22 cellular contexts compared by ENCODE assay signal in the genomic region with DNA sequence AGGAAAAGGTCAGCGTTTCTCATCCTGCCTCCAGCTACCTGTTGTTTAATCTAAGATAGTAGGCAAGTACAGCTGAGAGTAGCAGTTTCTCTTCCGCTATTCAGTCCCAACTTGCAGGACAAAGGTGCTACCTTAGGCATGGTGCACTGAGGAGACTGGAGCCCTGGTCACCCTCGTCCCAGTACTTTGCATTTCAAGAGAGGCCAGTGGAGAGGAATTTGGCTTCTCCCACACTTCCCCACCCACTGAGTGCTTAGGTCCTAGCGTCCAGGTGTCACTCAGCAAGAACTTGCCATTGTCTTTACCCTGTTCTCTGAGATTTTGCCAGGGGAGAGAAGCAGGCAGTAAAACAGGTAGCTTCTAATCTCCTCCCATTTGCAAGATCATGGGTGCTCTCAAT. TPM values are rescaled to one million over a fixed set of nuclear protein-coding genes. Genes with fewer than 3 reads are reported as not detected.
DNase-seq lines count a peak whose midpoint lies in the region; ATAC-seq and TF ChIP-seq lines count a peak whose summit lies in the region.
"Had no signal": no experiment of that assay in that cellular context is flagged by ENCODE, and none has a peak within 500 bp of the region (broad histone marks: within the 10 kb centered on the region; RNA-seq: fewer than 3 reads in every experiment).

No MANE protein-coding gene starts in this region.

- H3K9me3 Mint-ChIP-seq in H9, result peaks cover 24 to 28% of the 10 kb centered on the region in 2 experiments
- H3K9me3 Mint-ChIP-seq in WTC11, result peaks cover 29% of the 10 kb centered on the region
- no peaks in the 10 kb centered on the region for H3K9me3 Mint-ChIP-seq in activated T-helper 2 cell treated with anti-CD3 and anti-CD28 coated beads, Interferon-gamma antibody, Interleukin-2, Interleukin-4, amounts not matched to agents 10 μg/mL and 5 μg/mL and 100 μg/mL, durations not matched to agents 14 hours and 24 hours and 36 hours
- H3K9me3 Mint-ChIP-seq: CD4-positive, CD25-positive, alpha-beta regulatory T cell; CD8-positive, alpha-beta memory T cell had no signal

- TF ChIP-seq POLR2A in sigmoid colon (IDR thresholded peaks at IDR 0.05), result no peak

- no peak overlapping the region for H3K4me2 ChIP-seq in H9 (ENCODE audit: insufficient read depth, insufficient read length, low read length)

- H3K4me1 ChIP-seq in H9 (ENCODE audit: insufficient read depth, low read length) (peaks cover 2% of the 10 kb centered on the region; the same call in 1 of the 2 replicates), sigmoid colon (no peaks in the 10 kb centered on the region)
- H3K4me1 ChIP-seq: BE2C had no signal

- H2BK5ac ChIP-seq in H9 (ENCODE audit: insufficient read length, low read length), result no peak overlapping the region

- no peak overlapping the region for H2BK15ac ChIP-seq in H9 (ENCODE audit: low read depth, low read length)

- H3K4ac ChIP-seq in H9 (ENCODE audit: low read depth, low read length), result no peak overlapping the region

- H2BK12ac ChIP-seq in H9 (ENCODE audit: insufficient read length, low read depth, low read length), result no peak overlapping the region

- no CpG with 5 or more reads among the region's 4 CpGs for WGBS in H9 (ENCODE audit: extremely low coverage, insufficient read length, low lambda C conversion rate)
- WGBS in sigmoid colon, 2 donors, result 82 to 85% methylated on average over 4 of the region's 4 CpGs

- H3K9ac ChIP-seq in H9 (ENCODE audit: extremely low read depth, insufficient read length, low read length), result no peak overlapping the region

- no peak overlapping the region for H2BK120ac ChIP-seq in H9 (ENCODE audit: low read depth, low read length, poor library complexity, severe bottlenecking)

- H3K4me1 Mint-ChIP-seq in H9 (peaks cover 9 to 16% of the 10 kb centered on the region in 2 experiments), WTC11 (peaks cover 4% of the 10 kb centered on the region)
- H3K4me1 Mint-ChIP-seq in activated T-helper 2 cell treated with anti-CD3 and anti-CD28 coated beads, Interferon-gamma antibody, Interleukin-2, Interleukin-4, amounts not matched to agents 10 μg/mL and 5 μg/mL and 100 μg/mL, durations not matched to agents 14 hours and 24 hours and 36 hours (ENCODE audit: low read depth), result no peaks in the 10 kb centered on the region
- H3K4me1 Mint-ChIP-seq: CD8-positive, alpha-beta memory T cell had no signal

- H3K27ac ChIP-seq in H9 (ENCODE audit: insufficient read length, low read depth, low read length), result no peak overlapping the region
- no peak overlapping the region for H3K27ac ChIP-seq in sigmoid colon

- H3K56ac ChIP-seq in H9 (ENCODE audit: insufficient read length, low read depth, low read length), result no peak overlapping the region

- no peak for TF ChIP-seq CTCF in H9 (conservative IDR thresholded peaks at IDR 0.05)
- TF ChIP-seq CTCF in WTC11 (IDR thresholded peaks at IDR 0.05), result no peak
- TF ChIP-seq CTCF in sigmoid colon (IDR thresholded peaks at IDR 0.05), result no peak

- H3K4me3 ChIP-seq in sigmoid colon, result no peak overlapping the region
- H3K4me3 ChIP-seq: HAP-1 had no signal

- DNase-seq in H9 (peak; percentile 52), WTC11 (ENCODE audit: low spot score) (no peak), iPS-NIHi7 (ENCODE audit: extremely low spot score) (peak; percentile 17), sigmoid colon (peak; percentile 21), T-helper 1 cell (no peak), OCI-M2 (lab: John Stamatoyannopoulos, UW; ENCODE audit: unreplicated experiment) (no peak), NCI-H128 (lab: John Stamatoyannopoulos, UW; ENCODE audit: unreplicated experiment) (no peak)
- DNase-seq in activated T-helper 2 cell treated with anti-CD3 and anti-CD28 coated beads, Interferon-gamma antibody, Interleukin-2, Interleukin-4, amounts not matched to agents 10 μg/mL and 5 μg/mL and 100 μg/mL, durations not matched to agents 14 hours and 24 hours and 36 hours (ENCODE audit: low spot score), result no peak
- DNase-seq: ACHN; BE2C; C1 segment of cervical spinal cord; CD4-positive, CD25-positive, alpha-beta regulatory T cell; CD8-positive, alpha-beta memory T cell; COR-L47; DMS 273 treated with DMSO at 0.1 percent for 48 hours; DMS53; DND-41; EL; GOT3; KG1 had no signal

- no peak overlapping the region for H3K18ac ChIP-seq in H9 (ENCODE audit: insufficient read length, low read depth, low read length)

- no peaks in the 10 kb centered on the region for H3K23me2 ChIP-seq in H9 (ENCODE audit: insufficient read length, low read depth, low read length, poor library complexity, severe bottlenecking)

- CTCF ChIA-PET in WTC11 (lab: Charles Lee), result interaction anchor here (1.2 to 2.2 kb wide), 3 partner anchors 18 to 183 kb away, joined by 3 to 12 read pairs (median 4); no protein-coding TSS in a partner anchor

- no peak overlapping the region for H2BK20ac ChIP-seq in H9 (ENCODE audit: low read depth, low read length, poor library complexity, severe bottlenecking)

- peak; percentile 67 for ATAC-seq in WTC11
- ATAC-seq: HepG2 had no signal

- peaks cover 4 to 18% (median 9%) of the 10 kb centered on the region in 3 experiments; a peak in 4 of 7 replicates for H3K36me3 Mint-ChIP-seq in H9 (ENCODE audit: insufficient read depth in 1 of 3, low read depth in 3 of 3)
- H3K36me3 Mint-ChIP-seq in WTC11, result 0 out of 2 replicates have a peak, but pooled peaks cover 3% of the 10 kb centered on the region
- H3K36me3 Mint-ChIP-seq in activated T-helper 2 cell treated with anti-CD3 and anti-CD28 coated beads, Interferon-gamma antibody, Interleukin-2, Interleukin-4, amounts not matched to agents 10 μg/mL and 5 μg/mL and 100 μg/mL, durations not matched to agents 14 hours and 24 hours and 36 hours (ENCODE audit: low read depth), result no peaks in the 10 kb centered on the region
- H3K36me3 Mint-ChIP-seq: CD4-positive, CD25-positive, alpha-beta regulatory T cell; CD8-positive, alpha-beta memory T cell had no signal

- H3K36me3 ChIP-seq in sigmoid colon, result no peaks in the 10 kb centered on the region
- H3K36me3 ChIP-seq: BE2C, HAP-1 had no signal

- H4K5ac ChIP-seq in H9 (ENCODE audit: insufficient read length, low read depth, low read length), result no peak overlapping the region

- intact Hi-C loops in sigmoid colon (cut with DNase I), result no loop called here
- intact Hi-C loops in activated T-helper 2 cell treated with anti-CD3 and anti-CD28 coated beads, Interferon-gamma antibody, Interleukin-2, Interleukin-4, amounts not matched to agents 10 μg/mL and 5 μg/mL and 100 μg/mL, durations not matched to agents 14 hours and 24 hours and 36 hours (cut with micrococcal nuclease), result no loop called here

- H3K27ac Mint-ChIP-seq in H9 (peak overlapping the region in 1 of 3 experiments; percentile 57; a peak in 2 of 7 replicates), WTC11 (no peak overlapping the region)
- no peak overlapping the region for H3K27ac Mint-ChIP-seq in activated T-helper 2 cell treated with anti-CD3 and anti-CD28 coated beads, Interferon-gamma antibody, Interleukin-2, Interleukin-4, amounts not matched to agents 10 μg/mL and 5 μg/mL and 100 μg/mL, durations not matched to agents 14 hours and 24 hours and 36 hours
- H3K27ac Mint-ChIP-seq: CD4-positive, CD25-positive, alpha-beta regulatory T cell; CD8-positive, alpha-beta memory T cell had no signal

- POLR2A ChIA-PET in WTC11 (lab: Charles Lee), result no interaction called here

- H3K4me3 Mint-ChIP-seq in H9 (no peak overlapping the region), WTC11 (no peak overlapping the region)
- no peak overlapping the region for H3K4me3 Mint-ChIP-seq in activated T-helper 2 cell treated with anti-CD3 and anti-CD28 coated beads, Interferon-gamma antibody, Interleukin-2, Interleukin-4, amounts not matched to agents 10 μg/mL and 5 μg/mL and 100 μg/mL, durations not matched to agents 14 hours and 24 hours and 36 hours (ENCODE audit: low read depth)
- H3K4me3 Mint-ChIP-seq: CD4-positive, CD25-positive, alpha-beta regulatory T cell; CD8-positive, alpha-beta memory T cell had no signal

- no peak overlapping the region for H3T11ph ChIP-seq in H9 (ENCODE audit: low read length)

- no peaks in the 10 kb centered on the region for H3K9me3 ChIP-seq in H9 (ENCODE audit: control insufficient read depth, low read depth, low read length)
- H3K9me3 ChIP-seq in sigmoid colon, result no peaks in the 10 kb centered on the region
- H3K9me3 ChIP-seq: BE2C, HAP-1 had no signal

- no peak for TF ChIP-seq EP300 in sigmoid colon (IDR thresholded peaks at IDR 0.05)

- H3K27me3 ChIP-seq in H9 (ENCODE audit: insufficient read depth, low read length), result no peaks in the 10 kb centered on the region
- H3K27me3 ChIP-seq in sigmoid colon, result peaks cover 0 to 3% (median 0%) of the 10 kb centered on the region in 3 donors
- H3K27me3 ChIP-seq: BE2C had no signal

- no peak overlapping the region for H3K14ac ChIP-seq in H9 (ENCODE audit: insufficient read depth, low read length)

- H2AK5ac ChIP-seq in H9 (ENCODE audit: insufficient read length, low read length), result no peak overlapping the region

- no peak overlapping the region for H2AFZ ChIP-seq in H9 (ENCODE audit: low read length)

- no peaks in the 10 kb centered on the region for H3K79me2 ChIP-seq in H9 (ENCODE audit: insufficient read depth, low read length)

- no peaks in the 10 kb centered on the region for H3K79me1 ChIP-seq in H9 (ENCODE audit: insufficient read depth, low read depth, low read length, poor library complexity, severe bottlenecking)

- H3K27me3 Mint-ChIP-seq in H9 (ENCODE audit: low read depth), result peaks cover 13% of the 10 kb centered on the region
- H3K27me3 Mint-ChIP-seq in WTC11 (ENCODE audit: low read depth), result peaks cover 16% of the 10 kb centered on the region
- peaks cover 17% of the 10 kb centered on the region for H3K27me3 Mint-ChIP-seq in activated T-helper 2 cell treated with anti-CD3 and anti-CD28 coated beads, Interferon-gamma antibody, Interleukin-2, Interleukin-4, amounts not matched to agents 10 μg/mL and 5 μg/mL and 100 μg/mL, durations not matched to agents 14 hours and 24 hours and 36 hours (ENCODE audit: low read depth)

- H4K8ac ChIP-seq in H9 (replicated peaks; ENCODE audit: insufficient read length, low read depth, low read length), result no peak overlapping the region

- H3K23ac ChIP-seq in H9 (ENCODE audit: insufficient read length, low read depth, low read length), result no peak overlapping the region

- H4K91ac ChIP-seq in H9 (ENCODE audit: insufficient read length, low read depth, low read length), result no peak overlapping the region

- H4K20me1 ChIP-seq in H9 (ENCODE audit: control insufficient read depth, insufficient read depth, insufficient read length), result no peaks in the 10 kb centered on the region

RNA-seq across cellular contexts. Expression of gene RPN1, which starts 12.5 kb away (rescaled TPM):
- total RNA-seq in H9 (2021), result 170 and 174 TPM in 2 replicates
- 153 to 163 TPM (median 160 TPM) in 3 replicates for total RNA-seq in WTC11 (2021)
- 100 to 1,000 TPM; 115 to 158 (median 143) TPM for total RNA-seq in sigmoid colon
- 100 to 1,000 TPM in 1 of 3 donors, 10 to 100 TPM in 2; 33.6 to 220 (median 55.7) TPM for polyA plus RNA-seq in sigmoid colon
- total RNA-seq in activated T-helper 2 cell treated with anti-CD3 and anti-CD28 coated beads, Interferon-gamma antibody, Interleukin-2, Interleukin-4, amounts not matched to agents 10 μg/mL and 5 μg/mL and 100 μg/mL, durations not matched to agents 14 hours and 24 hours and 36 hours, result 212 and 217 TPM in 2 replicates

Comparison
In these comparisons a context has a peak if more than half of its experiments do, and no peak if none do; other contexts are left out.
1. DNase-seq: peak in H9 (single experiment), iPS-NIHi7 (single experiment) and sigmoid colon (single experiment); none in WTC11 (single experiment), T-helper 1 cell (0 of 5), OCI-M2 (single experiment), NCI-H128 (single experiment) and activated T-helper 2 cell treated with anti-CD3 and anti-CD28 coated beads, Interferon-gamma antibody, Interleukin-2, Interleukin-4, amounts not matched to agents 10 μg/mL and 5 μg/mL and 100 μg/mL, durations not matched to agents 14 hours and 24 hours and 36 hours (single experiment).